1 cellular context compared by ENCODE assay signal in the genomic region with DNA sequence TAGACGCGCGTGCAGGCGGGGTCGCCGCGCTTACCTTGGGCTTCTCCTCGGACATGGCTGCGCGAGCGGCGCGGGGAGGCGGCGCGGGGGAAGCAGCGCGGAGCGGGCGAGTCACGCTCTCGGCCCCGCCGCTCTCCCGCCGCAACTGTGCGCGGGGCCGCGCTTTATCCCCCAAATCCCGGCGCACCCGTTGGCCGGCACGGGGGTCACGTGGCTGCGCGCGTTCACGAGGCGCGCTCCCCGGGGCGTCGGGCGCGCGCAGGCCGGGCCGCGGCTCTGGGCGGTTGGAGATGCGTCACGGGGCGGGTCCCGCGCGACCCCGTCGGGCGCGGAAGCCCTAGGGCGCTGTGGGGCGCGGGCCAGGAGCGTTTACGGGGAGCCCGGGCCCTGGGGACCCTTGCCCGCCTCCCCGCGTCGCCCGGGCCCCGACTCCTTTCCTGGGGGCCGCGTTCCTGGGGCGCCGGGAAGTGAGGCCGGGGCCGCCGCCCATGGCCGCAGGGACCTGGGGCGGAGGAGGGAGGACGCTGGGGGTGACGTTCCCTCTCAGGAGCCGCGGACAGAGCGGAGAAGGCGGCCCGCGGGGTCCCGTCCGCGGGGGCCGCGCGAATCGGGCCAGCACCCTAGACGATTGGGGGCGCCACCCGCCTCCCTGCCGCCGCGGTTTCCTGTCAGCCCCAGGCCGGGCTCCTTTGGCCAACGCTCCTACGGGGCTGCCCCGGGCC.
TF ChIP-seq lines count a peak whose summit lies in the region.

A gene (minus strand): TSS at position 149 of the 722 bp plus-strand sequence. CDS start 94 bp downstream, at position 55.

TF ChIP-seq in SK-N-SH treated with all-trans-retinoic acid at 6 μM for 48 hours, 23 proteins besides CTCF, POLR2A, EP300 and RAD21 (continued from another document):
- TF ChIP-seq, protein P1, sequence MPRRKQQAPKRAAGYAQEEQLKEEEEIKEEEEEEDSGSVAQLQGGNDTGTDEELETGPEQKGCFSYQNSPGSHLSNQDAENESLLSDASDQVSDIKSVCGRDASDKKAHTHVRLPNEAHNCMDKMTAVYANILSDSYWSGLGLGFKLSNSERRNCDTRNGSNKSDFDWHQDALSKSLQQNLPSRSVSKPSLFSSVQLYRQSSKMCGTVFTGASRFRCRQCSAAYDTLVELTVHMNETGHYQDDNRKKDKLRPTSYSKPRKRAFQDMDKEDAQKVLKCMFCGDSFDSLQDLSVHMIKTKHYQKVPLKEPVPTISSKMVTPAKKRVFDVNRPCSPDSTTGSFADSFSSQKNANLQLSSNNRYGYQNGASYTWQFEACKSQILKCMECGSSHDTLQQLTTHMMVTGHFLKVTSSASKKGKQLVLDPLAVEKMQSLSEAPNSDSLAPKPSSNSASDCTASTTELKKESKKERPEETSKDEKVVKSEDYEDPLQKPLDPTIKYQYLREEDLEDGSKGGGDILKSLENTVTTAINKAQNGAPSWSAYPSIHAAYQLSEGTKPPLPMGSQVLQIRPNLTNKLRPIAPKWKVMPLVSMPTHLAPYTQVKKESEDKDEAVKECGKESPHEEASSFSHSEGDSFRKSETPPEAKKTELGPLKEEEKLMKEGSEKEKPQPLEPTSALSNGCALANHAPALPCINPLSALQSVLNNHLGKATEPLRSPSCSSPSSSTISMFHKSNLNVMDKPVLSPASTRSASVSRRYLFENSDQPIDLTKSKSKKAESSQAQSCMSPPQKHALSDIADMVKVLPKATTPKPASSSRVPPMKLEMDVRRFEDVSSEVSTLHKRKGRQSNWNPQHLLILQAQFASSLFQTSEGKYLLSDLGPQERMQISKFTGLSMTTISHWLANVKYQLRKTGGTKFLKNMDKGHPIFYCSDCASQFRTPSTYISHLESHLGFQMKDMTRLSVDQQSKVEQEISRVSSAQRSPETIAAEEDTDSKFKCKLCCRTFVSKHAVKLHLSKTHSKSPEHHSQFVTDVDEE (CRISPR knock-in tag; IDR thresholded peaks at IDR 0.05), result peak; percentile 100
- TF ChIP-seq ESRRG (CRISPR knock-in tag; IDR thresholded peaks at IDR 0.05) (no peak), PPARA (CRISPR knock-in tag; IDR thresholded peaks at IDR 0.05; ENCODE audit: borderline replicate concordance) (peak; percentile 96), ZNF8 (CRISPR knock-in tag; IDR thresholded peaks at IDR 0.05) (peak; percentile 48; the same call in 1 of the 2 replicates), TOX (CRISPR knock-in tag; IDR thresholded peaks at IDR 0.05; ENCODE audit: borderline replicate concordance) (no peak), GLIS3 (CRISPR knock-in tag; IDR thresholded peaks at IDR 0.05) (no peak)
